Comparison of ENCODE assay signal across 14 cellular contexts in the genomic region with DNA sequence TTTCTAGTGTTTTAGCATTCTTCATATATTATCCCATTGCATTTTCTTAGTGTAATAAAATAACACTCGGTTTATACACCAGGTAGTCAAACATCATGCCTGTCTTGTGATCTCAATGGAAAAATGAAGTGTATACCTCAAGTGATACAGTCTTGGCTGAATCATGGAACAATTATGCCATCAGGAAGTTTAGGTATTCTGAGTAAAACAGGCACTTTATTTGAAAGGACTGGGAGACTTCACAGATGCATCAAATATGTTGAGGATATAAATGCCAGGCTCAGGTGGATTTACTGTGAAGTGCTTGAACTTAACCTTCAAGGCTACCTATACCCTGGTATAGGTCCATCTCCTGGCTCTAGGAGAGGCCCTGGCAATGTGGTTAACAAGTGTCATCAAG. TPM values are rescaled to one million over a fixed set of nuclear protein-coding genes. Genes with fewer than 3 reads are reported as not detected.
DNase-seq lines count a peak whose midpoint lies in the region; ATAC-seq, FAIRE-seq and TF ChIP-seq lines count a peak whose summit lies in the region.
"Had no signal": no experiment of that assay in that cellular context is flagged by ENCODE, and none has a peak within 500 bp of the region (broad histone marks: within the 10 kb centered on the region; RNA-seq: fewer than 3 reads in every experiment).

No MANE protein-coding gene starts in this region.

- H4K20me1 ChIP-seq in SK-N-SH (ENCODE audit: insufficient read depth) (peaks cover 63% of the 10 kb centered on the region), Loucy (ENCODE audit: insufficient read depth, low read length, poor library complexity, severe bottlenecking) (peaks cover 91% of the 10 kb centered on the region)

- H3K4me1 ChIP-seq in SK-N-SH (ENCODE audit: control insufficient read depth in 1 of 2, insufficient read depth in 2 of 2, low read depth in 1 of 2, low read length in 1 of 2) (peaks cover 0 to 66% of the 10 kb centered on the region in 2 experiments; a peak in 3 of 4 replicates), Loucy (ENCODE audit: insufficient read depth, low read length, poor library complexity, severe bottlenecking) (peaks cover 93% of the 10 kb centered on the region)

- TF ChIP-seq CTCF in SK-N-SH (IDR thresholded peaks at IDR 0.05) (no peak), Loucy (conservative IDR thresholded peaks at IDR 0.05; ENCODE audit: low read length) (no peak), bronchial epithelial cell (IDR thresholded peaks at IDR 0.05; ENCODE audit: insufficient read depth, low read length, severe bottlenecking) (no peak)

- H3K27ac Mint-ChIP-seq in natural killer cell treated with Interleukin-12 subunit alpha and Interleukin-12 subunit beta and Interleukin-15 and Interleukin-18, amount 100 ng/mL, for 72 hours = peak overlapping the region; percentile 80 to 88
- H3K27ac Mint-ChIP-seq: type B pancreatic cell had no signal

- H3K9me2 ChIP-seq in SK-N-SH (no peaks in the 10 kb centered on the region), Loucy (replicated peaks; ENCODE audit: low read depth, low read length) (no peaks in the 10 kb centered on the region)

- H3K27ac ChIP-seq in SK-N-SH (ENCODE audit: low read depth in 2 of 2, low read length in 1 of 2) = 0 out of 4 replicates have a peak overlapping the region, but pooled peaks of 1 of the 2 experiments have one; percentile 0
- H3K27ac ChIP-seq: 22Rv1 had no signal

- no peaks in the 10 kb centered on the region for H3K27me3 ChIP-seq in SK-N-SH (ENCODE audit: insufficient read depth)
- no peaks in the 10 kb centered on the region for H3K27me3 ChIP-seq in Loucy (ENCODE audit: insufficient read depth, low read length, poor library complexity, severe bottlenecking)
- no peaks in the 10 kb centered on the region for H3K27me3 ChIP-seq in bronchial epithelial cell (ENCODE audit: control insufficient read depth, insufficient read depth, low read length)

- H3K9ac ChIP-seq in SK-N-SH = no peak overlapping the region
- no peak overlapping the region for H3K9ac ChIP-seq in Loucy (ENCODE audit: low read depth, low read length, poor library complexity, severe bottlenecking)

- H3K36me3 ChIP-seq in SK-N-SH (replicated peaks in 1 of 2; ENCODE audit: control insufficient read depth in 1 of 2, insufficient read depth in 2 of 2, low read length in 1 of 2) (peaks cover 0 to 30% of the 10 kb centered on the region in 2 experiments), Loucy (ENCODE audit: insufficient read depth, low read length) (peaks cover 8% of the 10 kb centered on the region; the same call in 1 of the 2 replicates), bronchial epithelial cell (ENCODE audit: control insufficient read depth, insufficient read depth, low read length) (peaks cover 5% of the 10 kb centered on the region)

- H3K36me3 Mint-ChIP-seq in natural killer cell treated with Interleukin-12 subunit alpha and Interleukin-12 subunit beta and Interleukin-15 and Interleukin-18, amount 100 ng/mL, for 72 hours = peaks cover 22% of the 10 kb centered on the region

- no peak for FAIRE-seq in bronchial epithelial cell (lab: Jason Lieb, UNC)

- no peaks in the 10 kb centered on the region for H3K27me3 Mint-ChIP-seq in natural killer cell treated with Interleukin-12 subunit alpha and Interleukin-12 subunit beta and Interleukin-15 and Interleukin-18, amount 100 ng/mL, for 72 hours
- H3K27me3 Mint-ChIP-seq: type B pancreatic cell had no signal

- H3F3A ChIP-seq in SK-N-SH (replicated peaks; ENCODE audit: insufficient read depth) (peaks cover 27% of the 10 kb centered on the region), Loucy (ENCODE audit: low read depth) (peaks cover 12% of the 10 kb centered on the region; the same call in 1 of the 2 replicates)

- CTCF ChIA-PET in SK-N-SH (lab: Yijun Ruan, JAX) = no interaction called here

- no peak for TF ChIP-seq EP300 in SK-N-SH (IDR thresholded peaks at IDR 0.05; ENCODE audit: borderline replicate concordance in 1 of 2, low read depth in 1 of 2, low read length in 1 of 2)

- DNase-seq in SK-N-SH = no peak
- peak; percentile 75 for DNase-seq in bronchial epithelial cell (ENCODE audit: low read depth)
- no peak for DNase-seq in natural killer cell treated with Interleukin-12 subunit alpha and Interleukin-12 subunit beta and Interleukin-15 and Interleukin-18, amount 100 ng/mL, for 72 hours (ENCODE audit: low spot score)
- DNase-seq in SHP77 treated with DMSO at 0.1 percent for 48 hours (lab: John Stamatoyannopoulos, UW) = no peak
- DNase-seq in NCI-H510A treated with DMSO at 0.1 percent for 48 hours (lab: John Stamatoyannopoulos, UW) = no peak
- DNase-seq in NCI-H2107 (lab: John Stamatoyannopoulos, UW) = no peak
- DNase-seq: activated CD4-positive, alpha-beta T cell treated with anti-CD3 and anti-CD28 coated beads for 1 hour; DMS153; KBM-7; NCI-H2029 had no signal

- ATAC-seq in SK-N-SH treated with all-trans-retinoic acid at 6 μM for 48 hours = no peak
- no peak for ATAC-seq in natural killer cell treated with Interleukin-12 subunit alpha and Interleukin-12 subunit beta and Interleukin-15 and Interleukin-18, amount 100 ng/mL, for 72 hours

- H3K9me3 Mint-ChIP-seq in natural killer cell treated with Interleukin-12 subunit alpha and Interleukin-12 subunit beta and Interleukin-15 and Interleukin-18, amount 100 ng/mL, for 72 hours = no peaks in the 10 kb centered on the region

- H3K4me1 Mint-ChIP-seq in natural killer cell treated with Interleukin-12 subunit alpha and Interleukin-12 subunit beta and Interleukin-15 and Interleukin-18, amount 100 ng/mL, for 72 hours (ENCODE audit: low read depth in 2 of 2) = peaks cover 73 to 95% of the 10 kb centered on the region in 2 donors

- H2AFZ ChIP-seq in SK-N-SH (ENCODE audit: low read depth) (no peak overlapping the region), Loucy (ENCODE audit: low read length) (no peak overlapping the region)

- H3K4me2 ChIP-seq in SK-N-SH (no peak overlapping the region), Loucy (ENCODE audit: low read depth, low read length, poor library complexity, severe bottlenecking) (peak overlapping the region; percentile 94)

- peaks cover 100% of the 10 kb centered on the region for H3K79me2 ChIP-seq in SK-N-SH (ENCODE audit: insufficient read depth)
- peaks cover 99% of the 10 kb centered on the region for H3K79me2 ChIP-seq in Loucy (ENCODE audit: insufficient read depth, low read length)

- peak overlapping the region; percentile 55 for H3K4me3 Mint-ChIP-seq in natural killer cell treated with Interleukin-12 subunit alpha and Interleukin-12 subunit beta and Interleukin-15 and Interleukin-18, amount 100 ng/mL, for 72 hours
- H3K4me3 Mint-ChIP-seq: type B pancreatic cell had no signal

- no peak for TF ChIP-seq RAD21 in SK-N-SH (IDR thresholded peaks at IDR 0.05; ENCODE audit: low read length)

- WGBS in SK-N-SH (ENCODE audit: low lambda C conversion rate) = 81% methylated on average over 1 of the region's 1 CpG

- POLR2A ChIA-PET in SK-N-SH (lab: Yijun Ruan, JAX) = no interaction called here

- H3K9me3 ChIP-seq in SK-N-SH = no peaks in the 10 kb centered on the region
- H3K9me3 ChIP-seq in Loucy (ENCODE audit: insufficient read depth, low read depth, low read length) = no peaks in the 10 kb centered on the region

- no peak overlapping the region for H3K4me3 ChIP-seq in SK-N-SH (ENCODE audit: low read depth in 2 of 2, low read length in 1 of 2)
- H3K4me3 ChIP-seq in Loucy (ENCODE audit: low read length, poor library complexity, severe bottlenecking) = peak overlapping the region; percentile 96
- H3K4me3 ChIP-seq in bronchial epithelial cell (ENCODE audit: low read depth, low read length) = no peak overlapping the region

TF ChIP-seq in SK-N-SH, 30 proteins besides CTCF, POLR2A, EP300 and RAD21 (continues in another document):
- TF ChIP-seq FOSL2 (IDR thresholded peaks at IDR 0.05; ENCODE audit: borderline replicate concordance, low read depth) (peak; percentile 41; the same call in 1 of the 2 replicates), ELF1 (IDR thresholded peaks at IDR 0.05) (no peak), FOXM1 (IDR thresholded peaks at IDR 0.05; ENCODE audit: low read depth) (no peak), YY1 (IDR thresholded peaks at IDR 0.05; ENCODE audit: low read depth) (no peak)
- TF ChIP-seq, protein P1, sequence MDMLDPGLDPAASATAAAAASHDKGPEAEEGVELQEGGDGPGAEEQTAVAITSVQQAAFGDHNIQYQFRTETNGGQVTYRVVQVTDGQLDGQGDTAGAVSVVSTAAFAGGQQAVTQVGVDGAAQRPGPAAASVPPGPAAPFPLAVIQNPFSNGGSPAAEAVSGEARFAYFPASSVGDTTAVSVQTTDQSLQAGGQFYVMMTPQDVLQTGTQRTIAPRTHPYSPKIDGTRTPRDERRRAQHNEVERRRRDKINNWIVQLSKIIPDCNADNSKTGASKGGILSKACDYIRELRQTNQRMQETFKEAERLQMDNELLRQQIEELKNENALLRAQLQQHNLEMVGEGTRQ (IDR thresholded peaks at IDR 0.05; ENCODE audit: borderline replicate concordance, low read depth, low read length) = no peak

TF ChIP-seq in SK-N-SH treated with all-trans-retinoic acid at 6 μM for 48 hours, 23 proteins besides CTCF, POLR2A, EP300 and RAD21:
- TF ChIP-seq ZC3H10 (CRISPR knock-in tag; IDR thresholded peaks at IDR 0.05) = no peak
TF ChIP-seq in SK-N-SH treated with all-trans-retinoic acid at 6 μM for 48 hours: peak in this region for 0.

RNA-seq across cellular contexts. Expression of a gene that starts 8.5 kb away (rescaled TPM):
- 48.3 and 58.9 TPM in 2 replicates for polyA plus RNA-seq in SK-N-SH (2012; rRNA removed)
- polyA plus RNA-seq in SK-N-SH (2012; cell fraction: cytosol; rRNA removed) = 54.7 and 67.3 TPM in 2 replicates
- 24.2 and 33.6 TPM in 2 replicates for polyA plus RNA-seq in SK-N-SH (2012; cell fraction: nucleus; rRNA removed)
- 16.0 and 25.5 TPM in 2 replicates for total RNA-seq in bronchial epithelial cell
- total RNA-seq in natural killer cell treated with Interleukin-12 subunit alpha and Interleukin-12 subunit beta and Interleukin-15 and Interleukin-18, amount 100 ng/mL, for 72 hours = 10 to 100 TPM; 37.3 to 38.6 TPM
